15 cellular contexts compared by ENCODE assay signal in the genomic region with DNA sequence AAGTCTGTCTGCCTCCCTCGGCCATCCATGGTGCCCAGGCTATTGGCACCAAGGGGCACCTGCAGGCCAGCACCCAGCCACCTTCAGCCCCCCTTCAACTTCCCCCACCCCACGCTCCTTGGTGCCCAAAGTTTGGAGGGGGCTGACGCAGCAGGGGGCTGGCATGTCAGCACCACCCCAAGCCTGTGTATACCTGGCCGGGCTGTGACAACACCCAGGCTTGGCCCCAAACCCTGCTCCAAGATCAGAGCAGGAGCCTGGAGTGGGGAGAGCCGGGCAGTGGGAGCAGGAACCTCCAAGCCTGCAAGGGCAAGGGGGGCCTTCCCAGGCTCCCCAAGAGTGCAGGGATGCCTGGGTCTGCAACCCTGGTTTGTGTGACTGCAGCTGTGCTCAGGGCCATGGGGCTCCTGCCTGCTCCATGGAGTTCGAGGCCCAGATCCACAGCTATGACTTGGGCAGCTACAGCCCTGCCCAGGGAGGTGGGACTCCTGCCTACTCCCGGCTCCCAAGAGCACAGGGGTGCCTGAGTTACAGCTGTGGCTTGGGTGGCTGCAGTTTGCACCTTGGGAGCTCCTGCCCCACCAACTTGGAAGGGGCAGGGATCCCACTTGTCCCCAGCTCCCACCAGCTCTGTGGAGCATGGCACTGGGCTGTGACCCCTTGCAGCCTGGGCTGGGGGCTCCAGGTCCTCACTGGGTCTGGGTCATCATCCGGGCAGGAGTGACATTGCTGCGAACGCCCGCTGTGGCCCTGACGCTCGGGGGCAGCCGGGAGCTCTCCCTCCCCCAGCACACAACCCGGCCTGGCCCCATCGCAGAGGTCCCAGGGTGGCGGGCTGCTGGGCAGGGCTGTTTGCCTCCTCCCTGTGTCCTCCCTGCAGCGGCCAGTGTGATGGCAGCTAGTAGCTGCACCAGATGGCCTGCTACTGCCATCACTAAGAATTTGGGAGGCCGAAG.
A peak's percentile ranks its signal among the peaks of the same experiment; 100 is the strongest.
DNase-seq lines count a peak whose midpoint lies in the region; ATAC-seq and TF ChIP-seq lines count a peak whose summit lies in the region.
"Had no signal": no experiment of that assay in that cellular context is flagged by ENCODE, and none has a peak within 500 bp of the region (broad histone marks: within the 10 kb centered on the region; RNA-seq: fewer than 3 reads in every experiment).

No MANE protein-coding gene starts in this region.

- ATAC-seq in Right ventricle myocardium inferior (no peak), foreskin keratinocyte (no peak)

- peaks cover 2% of the 10 kb centered on the region for H3K36me3 Mint-ChIP-seq in endodermal cell (ENCODE audit: low read depth)
- H3K36me3 Mint-ChIP-seq: CD4-positive, alpha-beta memory T cell had no signal

- peaks cover 10% of the 10 kb centered on the region for H3K4me1 ChIP-seq in endodermal cell (ENCODE audit: control insufficient read depth, insufficient read depth, low read length)
- no peaks in the 10 kb centered on the region for H3K4me1 ChIP-seq in sigmoid colon
- H3K4me1 ChIP-seq in foreskin keratinocyte, result no peaks in the 10 kb centered on the region
- H3K4me1 ChIP-seq: HAP-1 had no signal

- H3K4me3 Mint-ChIP-seq in endodermal cell, result no peak overlapping the region
- H3K4me3 Mint-ChIP-seq: CD4-positive, alpha-beta memory T cell; HFFc6 had no signal

- intact Hi-C loops in cardiac septum (cut with DNase I), result no loop called here
- intact Hi-C loops in Right ventricle myocardium inferior (cut with DNase I), result no loop called here
- intact Hi-C loops in sigmoid colon (cut with DNase I), result no loop called here

- H3K9me3 ChIP-seq in endodermal cell (ENCODE audit: control insufficient read depth, low read length) (peaks cover 9% of the 10 kb centered on the region), sigmoid colon (no peaks in the 10 kb centered on the region)
- H3K9me3 ChIP-seq: HAP-1 had no signal

- H3K36me3 ChIP-seq in endodermal cell (ENCODE audit: control insufficient read depth, insufficient read depth, low read length), result no peaks in the 10 kb centered on the region
- no peaks in the 10 kb centered on the region for H3K36me3 ChIP-seq in sigmoid colon
- H3K36me3 ChIP-seq: HAP-1 had no signal

- H3K27ac Mint-ChIP-seq in endodermal cell, result no peak overlapping the region
- H3K27ac Mint-ChIP-seq: CD4-positive, alpha-beta memory T cell; HFFc6 had no signal

- peaks cover 25% of the 10 kb centered on the region for H3K27me3 Mint-ChIP-seq in endodermal cell (ENCODE audit: insufficient read depth)

- H3K9me3 Mint-ChIP-seq in endodermal cell, result peaks cover 20% of the 10 kb centered on the region
- H3K9me3 Mint-ChIP-seq: CD4-positive, alpha-beta memory T cell had no signal

- H3K27me3 ChIP-seq in endodermal cell (ENCODE audit: control insufficient read depth, insufficient read depth, low read length, poor library complexity, severe bottlenecking) (no peaks in the 10 kb centered on the region), sigmoid colon (peaks cover 0 to 5% (median 0%) of the 10 kb centered on the region in 3 donors), foreskin keratinocyte (no peaks in the 10 kb centered on the region)

- H3K9ac ChIP-seq in endodermal cell (ENCODE audit: extremely low read depth, low read length, poor library complexity, severe bottlenecking), result no peak overlapping the region
- H3K9ac ChIP-seq: GM23248 had no signal

- WGBS in endodermal cell (ENCODE audit: insufficient coverage in 1 of 2, insufficient read length in 1 of 2), 2 experiments, result 93 to 100% methylated on average over 5 to 19 of the region's 19 CpGs
- WGBS in sigmoid colon, 2 donors, result 89 to 92% methylated on average over 19 of the region's 19 CpGs

- no peak for TF ChIP-seq EP300 in sigmoid colon (IDR thresholded peaks at IDR 0.05)

- TF ChIP-seq POLR2A in sigmoid colon (IDR thresholded peaks at IDR 0.05), result no peak

- peaks cover 21% of the 10 kb centered on the region for H3K4me1 Mint-ChIP-seq in endodermal cell

- in situ Hi-C loops in GM13977 (cut with MboI; ENCODE audit: low pct_unique_long_range_greater_than_20kb, low sequenced_read_pairs, unreplicated experiment), result no loop called here

- DNase-seq in cardiac septum (ENCODE audit: low spot score) (peak; percentile 68), Right ventricle myocardium inferior (ENCODE audit: missing footprints) (no peak), endodermal cell (peak; percentile 44), sigmoid colon (peak; percentile 34), foreskin keratinocyte (no peak), GM13977 (ENCODE audit: low spot score) (no peak)
- DNase-seq: C1 segment of cervical spinal cord; Calu3; CD4-positive, alpha-beta memory T cell; COR-L47; DMS53; GF-D8; GM23248; HFFc6 had no signal

- H3K4me3 ChIP-seq in endodermal cell (ENCODE audit: low read length), result no peak overlapping the region
- no peak overlapping the region for H3K4me3 ChIP-seq in sigmoid colon
- H3K4me3 ChIP-seq: GM23248, HAP-1 had no signal

- H3K27ac ChIP-seq in endodermal cell (ENCODE audit: low read depth, low read length) (no peak overlapping the region), sigmoid colon (no peak overlapping the region), foreskin keratinocyte (no peak overlapping the region)
- H3K27ac ChIP-seq: GM23248 had no signal

- TF ChIP-seq CTCF in endodermal cell (conservative IDR thresholded peaks at IDR 0.05), result no peak
- no peak for TF ChIP-seq CTCF in sigmoid colon (IDR thresholded peaks at IDR 0.05)
- no peak for TF ChIP-seq CTCF in foreskin keratinocyte (conservative IDR thresholded peaks at IDR 0.05)
- TF ChIP-seq CTCF in GM13977 (IDR thresholded peaks at IDR 0.05; ENCODE audit: extremely low read depth, insufficient read depth, missing control alignments), result no peak

Comparison
In these comparisons a context has a peak if more than half of its experiments do, and no peak if none do; other contexts are left out.
1. DNase-seq: peak in cardiac septum (single experiment), endodermal cell (single experiment) and sigmoid colon (single experiment); none in Right ventricle myocardium inferior (single experiment), foreskin keratinocyte (0 of 2) and GM13977 (single experiment).